In genomic region chr11:90133560-90134145, GRCh38 we compare ENCODE assay signal across 9 cellular contexts. TPM values are rescaled to one million over a fixed set of nuclear protein-coding genes. Genes with fewer than 3 reads are reported as not detected.
DNase-seq lines count a peak whose midpoint lies in the region.
"Had no signal": no experiment of that assay in that cellular context is flagged by ENCODE, and none has a peak within 500 bp of the region (broad histone marks: within the 10 kb centered on the region; RNA-seq: fewer than 3 reads in every experiment).

No MANE protein-coding gene starts in this region.

- H3K4me1 ChIP-seq in HAP-1, result peaks cover 16% of the 10 kb centered on the region
- peaks cover 6% of the 10 kb centered on the region for H3K4me1 ChIP-seq in adipocyte (ENCODE audit: control insufficient read depth, insufficient read depth, low read length)
- H3K4me1 ChIP-seq in iPS-20b (ENCODE audit: insufficient read depth, low read length), result peaks cover 11% of the 10 kb centered on the region; the same call in 1 of the 2 replicates
- H3K4me1 ChIP-seq in skeletal muscle satellite cell (ENCODE audit: control insufficient read depth, insufficient read depth, low read length), result peaks cover 3% of the 10 kb centered on the region

- in situ Hi-C loops in HAP-1 (cut with MboI; ENCODE audit: low sequenced_read_pairs), result no loop called here

- peak overlapping the region; percentile 70 for H3K9ac ChIP-seq in adipocyte (ENCODE audit: low read length)
- peak overlapping the region; percentile 73; the same call in 1 of the 2 replicates for H3K9ac ChIP-seq in iPS-20b (ENCODE audit: low read depth, low read length)
- H3K9ac ChIP-seq in skeletal muscle satellite cell (ENCODE audit: low read depth, low read length), result no peak overlapping the region

- no peak overlapping the region for H3K27ac ChIP-seq in iPS-20b (ENCODE audit: low read length)

- H3K36me3 ChIP-seq in HAP-1 (replicated peaks) (no peaks in the 10 kb centered on the region), adipocyte (ENCODE audit: control insufficient read depth, insufficient read depth, low read length, severe bottlenecking) (no peaks in the 10 kb centered on the region), iPS-20b (ENCODE audit: insufficient read depth, low read depth, low read length) (no peaks in the 10 kb centered on the region), skeletal muscle satellite cell (ENCODE audit: insufficient read depth, low read length) (no peaks in the 10 kb centered on the region)

- DNase-seq in HAP-1 (ENCODE audit: low spot score in 2 of 2) (no peak), adipocyte (ENCODE audit: low read depth) (no peak), NOMO-1 (lab: John Stamatoyannopoulos, UW; ENCODE audit: unreplicated experiment in 2 of 2) (no peak), GM19238 (ENCODE audit: insufficient read length, low spot score) (no peak)
- no peak for DNase-seq in activated CD4-positive, alpha-beta T cell treated with anti-CD3 and anti-CD28 coated beads, Interleukin-2, amount 50 U/mL, for 4 hours
- DNase-seq: NCI-H2029 had no signal

- H3K9me3 ChIP-seq in HAP-1, result no peaks in the 10 kb centered on the region
- no peaks in the 10 kb centered on the region for H3K9me3 ChIP-seq in adipocyte (ENCODE audit: control insufficient read depth, low read length)
- no peaks in the 10 kb centered on the region for H3K9me3 ChIP-seq in iPS-20b (ENCODE audit: insufficient read depth, low read depth, low read length)
- no peaks in the 10 kb centered on the region for H3K9me3 ChIP-seq in skeletal muscle satellite cell (replicated peaks; ENCODE audit: low read length)

- peak overlapping the region; percentile 98 for H3K4me2 ChIP-seq in skeletal muscle satellite cell (ENCODE audit: low read length)

- H3K27me3 ChIP-seq in HAP-1 (ENCODE audit: low read depth) (no peaks in the 10 kb centered on the region; the same call in 1 of the 2 replicates), adipocyte (replicated peaks; ENCODE audit: control insufficient read depth, insufficient read depth, low read length) (peaks cover 5% of the 10 kb centered on the region), iPS-20b (ENCODE audit: insufficient read depth, low read length) (peaks cover 14% of the 10 kb centered on the region; the same call in 1 of the 2 replicates), skeletal muscle satellite cell (ENCODE audit: control insufficient read depth, insufficient read depth, low read length) (peaks cover 16% of the 10 kb centered on the region)

- peak overlapping the region; percentile 57 for H3K4me3 ChIP-seq in HAP-1
- H3K4me3 ChIP-seq in adipocyte (ENCODE audit: low read length), result peak overlapping the region; percentile 87
- peak overlapping the region; percentile 84 for H3K4me3 ChIP-seq in iPS-20b (ENCODE audit: low read length)
- no peak overlapping the region for H3K4me3 ChIP-seq in skeletal muscle satellite cell (ENCODE audit: low read length)

RNA-seq across cellular contexts. Expression of gene NAALAD2, which starts 0.8 kb away (rescaled TPM):
- 0.22 and 0.25 TPM in 2 replicates for total RNA-seq in skeletal muscle satellite cell (2012; rRNA removed)
- total RNA-seq: OCI-LY7 had no signal

RNA-seq across cellular contexts. Expression of gene UBTFL1, which starts 47.9 kb away (rescaled TPM):
- not detected in 2 replicates for total RNA-seq in skeletal muscle satellite cell (2012; rRNA removed)
- total RNA-seq: OCI-LY7 had no signal
